ENCODE assay signal across 8 cellular contexts in the genomic region with DNA sequence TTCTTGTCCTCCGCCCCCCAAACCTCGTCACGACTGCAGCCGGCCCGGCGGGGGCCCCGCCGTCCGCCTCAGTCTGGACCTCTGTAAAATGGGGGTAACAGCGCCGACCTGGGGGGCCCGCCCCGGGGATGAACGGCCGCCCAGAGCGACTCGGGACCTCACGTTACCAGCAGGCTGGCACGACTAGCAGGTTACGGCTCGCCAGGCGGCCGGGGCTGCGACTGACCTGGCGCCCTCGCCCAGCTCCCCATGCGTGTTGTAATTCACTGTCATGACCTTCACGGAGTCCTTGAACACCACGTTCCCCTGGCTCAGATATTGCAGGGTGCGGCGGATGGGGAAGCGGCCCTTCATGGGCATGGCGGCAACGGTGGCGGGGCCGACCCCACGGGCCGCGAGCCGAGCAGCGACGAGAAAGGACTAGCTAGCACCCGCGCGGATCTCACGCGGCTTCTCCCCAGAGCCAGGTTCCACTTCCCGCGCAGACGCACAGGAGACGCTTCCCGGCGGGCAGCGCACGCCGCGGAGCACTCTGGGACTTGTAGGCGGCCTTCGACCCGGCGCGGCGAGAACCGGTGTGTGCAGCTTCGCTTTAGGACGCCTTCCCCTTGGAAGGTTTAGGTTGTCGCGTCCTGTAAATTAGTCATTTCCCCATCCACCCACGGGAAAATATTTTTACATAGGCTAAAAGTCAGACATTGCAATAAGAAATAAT. TPM values are rescaled to one million over a fixed set of nuclear protein-coding genes. Genes with fewer than 3 reads are reported as not detected.
DNase-seq lines count a peak whose midpoint lies in the region; ATAC-seq and TF ChIP-seq lines count a peak whose summit lies in the region.

A gene (minus strand): TSS at position 481 of the 715 bp plus-strand sequence. CDS start 121 bp downstream, at position 360.

- peak within 1 kb of the TSS; percentile 98 for H3K27ac Mint-ChIP-seq in activated naive CD8-positive, alpha-beta T cell
- H3K27ac Mint-ChIP-seq in osteocyte (ENCODE audit: unreplicated experiment): peak within 1 kb of the TSS; percentile 96

- H3K27me3 ChIP-seq in thoracic aorta (replicated peaks; ENCODE audit: insufficient read depth): no peaks in the 10 kb centered on the region

- intact Hi-C loops in head of caudate nucleus (cut with DNase I): loop anchor here (10.0 kb wide), 2 partner anchors 120 to 410 kb away; a partner anchor contains a TSS

- H3K4me1 Mint-ChIP-seq in activated naive CD8-positive, alpha-beta T cell (ENCODE audit: low read depth): peaks cover 25% of the 10 kb centered on the region
- H3K4me1 Mint-ChIP-seq in osteocyte (ENCODE audit: unreplicated experiment): peaks cover 20% of the 10 kb centered on the region

- peak within 1 kb of the TSS; percentile 51 to 59 for H3K27ac ChIP-seq in thoracic aorta

- TF ChIP-seq POLR2A in GM10847 (IDR thresholded peaks at IDR 0.05; ENCODE audit: extremely low read depth, insufficient read length): peak; percentile 97

- no peaks in the 10 kb centered on the region for H3K27me3 Mint-ChIP-seq in activated naive CD8-positive, alpha-beta T cell
- no peaks in the 10 kb centered on the region for H3K27me3 Mint-ChIP-seq in osteocyte (ENCODE audit: unreplicated experiment)

- no peaks in the 10 kb centered on the region for H3K36me3 ChIP-seq in thoracic aorta

- ATAC-seq in HG02642 (IDR thresholded peaks at IDR 0.05; ENCODE audit: poor library complexity, unreplicated experiment) (peak; percentile 96), thoracic aorta (ENCODE audit: insufficient number of reproducible peaks, low FRiP score, low read depth) (peak; percentile 84)

- H3K36me3 Mint-ChIP-seq in activated naive CD8-positive, alpha-beta T cell: peaks cover 6% of the 10 kb centered on the region
- peaks cover 4% of the 10 kb centered on the region for H3K36me3 Mint-ChIP-seq in osteocyte (ENCODE audit: unreplicated experiment)

- H3K9me3 ChIP-seq in thoracic aorta: no peaks in the 10 kb centered on the region

- TF ChIP-seq CTCF in osteocyte (IDR thresholded peaks at IDR 0.05) (no peak), thoracic aorta (IDR thresholded peaks at IDR 0.05) (no peak)

- DNase-seq in NCI-H1105 (lab: John Stamatoyannopoulos, UW) (peak; percentile 59), SKM-1 treated with dmso at 0.1 percent for 144 hours (lab: John Stamatoyannopoulos, UW; ENCODE audit: unreplicated experiment) (peak; percentile 88), head of caudate nucleus (peak; percentile 71 to 95 (median 90)), osteocyte (ENCODE audit: extremely low spot score, unreplicated experiment) (peak; percentile 96), thoracic aorta (ENCODE audit: low spot score) (peak; percentile 64)

- H3K4me3 ChIP-seq in thoracic aorta: peak within 1 kb of the TSS; percentile 88

- H3K4me3 Mint-ChIP-seq in activated naive CD8-positive, alpha-beta T cell: peak within 1 kb of the TSS; percentile 96
- peak within 1 kb of the TSS; percentile 96 for H3K4me3 Mint-ChIP-seq in osteocyte (ENCODE audit: unreplicated experiment)

- no peaks in the 10 kb centered on the region for H3K9me3 Mint-ChIP-seq in activated naive CD8-positive, alpha-beta T cell (ENCODE audit: low read depth)
- H3K9me3 Mint-ChIP-seq in osteocyte (ENCODE audit: unreplicated experiment): no peaks in the 10 kb centered on the region

- H3K4me1 ChIP-seq in thoracic aorta (ENCODE audit: control insufficient read depth in 1 of 2, low read depth in 2 of 2): peaks cover 7 to 18% of the 10 kb centered on the region in 2 donors

RNA-seq across cellular contexts. Expression of the gene that starts here (rescaled TPM):
- total RNA-seq in osteocyte (47.2 and 50.0 TPM in 2 replicates), thoracic aorta (10 to 100 TPM; 13.8 to 31.0 TPM)

Comparison
In these comparisons a context has a peak if more than half of its experiments do, and no peak if none do; other contexts are left out.
1. Peak in every context shown above with its lines: DNase-seq, ATAC-seq, H3K4me3 ChIP-seq and H3K27ac ChIP-seq.